Comparison of ENCODE assay signal across 17 cellular contexts in genomic region chr3:12983326-12983725, GRCh38.
DNase-seq lines count a peak whose midpoint lies in the region; ATAC-seq and TF ChIP-seq lines count a peak whose summit lies in the region.
"Had no signal": no experiment of that assay in that cellular context is flagged by ENCODE, and none has a peak within 500 bp of the region (broad histone marks: within the 10 kb centered on the region; RNA-seq: fewer than 3 reads in every experiment).

No MANE protein-coding gene starts in this region.

- peak overlapping the region; percentile 67 for H3K4me3 Mint-ChIP-seq in natural killer cell
- H3K4me3 Mint-ChIP-seq: activated naive CD4-positive, alpha-beta T cell treated with anti-CD3 and anti-CD28 coated beads for 36 hours; neural crest cell; stimulated activated naive CD8-positive, alpha-beta T cell treated with anti-CD3 and anti-CD28 coated beads, Interleukin-15, Interleukin-2, amounts not matched to agents 100 ng/mL and 50 ng/mL, for 24 hours had no signal

- TF ChIP-seq CTCF in natural killer cell (IDR thresholded peaks at IDR 0.05) = no peak

- DNase-seq in NT2/D1 (ENCODE audit: low read depth, low spot score) (no peak), natural killer cell (no peak), ureter (ENCODE audit: low spot score) (no peak), NOMO-1 treated with dmso at 0.1 percent for 144 hours (lab: John Stamatoyannopoulos, UW; ENCODE audit: unreplicated experiment) (no peak), AML-193 (lab: John Stamatoyannopoulos, UW) (no peak)
- DNase-seq: activated naive CD4-positive, alpha-beta T cell treated with anti-CD3 and anti-CD28 coated beads for 36 hours; effector memory CD4-positive, alpha-beta T cell; foreskin fibroblast; HCEC 1CT; NCI-H1092 treated with DMSO at 0.1 percent for 48 hours; NCI-H226; T-helper 2 cell had no signal

- H3K36me3 ChIP-seq in NT2/D1 (ENCODE audit: insufficient read depth, insufficient read length, low read length) = peaks cover 9% of the 10 kb centered on the region
- H3K36me3 ChIP-seq: vagina had no signal

- H3K27me3 Mint-ChIP-seq in natural killer cell (ENCODE audit: low read depth in 2 of 2) = no peaks in the 10 kb centered on the region
- H3K27me3 Mint-ChIP-seq: stimulated activated naive CD8-positive, alpha-beta T cell treated with anti-CD3 and anti-CD28 coated beads, Interleukin-15, Interleukin-2, amounts not matched to agents 100 ng/mL and 50 ng/mL, for 24 hours had no signal

- ATAC-seq in GM18868 (IDR thresholded peaks at IDR 0.05; ENCODE audit: unreplicated experiment) = peak; percentile 21
- peak; percentile 11 for ATAC-seq in GM21619 (IDR thresholded peaks at IDR 0.05; ENCODE audit: unreplicated experiment)
- peak in 1 of 3 donors; percentile 11 for ATAC-seq in natural killer cell

- peaks cover 9% of the 10 kb centered on the region; the same call in 1 of the 2 replicates for H3K9me3 ChIP-seq in NT2/D1 (ENCODE audit: insufficient read depth, low read length)
- H3K9me3 ChIP-seq: vagina had no signal

- no peak overlapping the region for H3K4me3 ChIP-seq in NT2/D1 (ENCODE audit: insufficient read length, low read depth)
- H3K4me3 ChIP-seq: vagina had no signal

- peak overlapping the region; percentile 42 for H3K9ac ChIP-seq in NT2/D1 (ENCODE audit: insufficient read length, low read depth)

- H3K4me1 Mint-ChIP-seq in natural killer cell = peaks cover 60 to 68% of the 10 kb centered on the region in 2 donors
- H3K4me1 Mint-ChIP-seq: neural crest cell had no signal

- peaks cover 19% of the 10 kb centered on the region for H3K4me1 ChIP-seq in NT2/D1 (ENCODE audit: insufficient read depth, insufficient read length)

- intact Hi-C loops in natural killer cell (cut with micrococcal nuclease) = no loop called here

- peak overlapping the region; percentile 64 to 68 for H3K27ac Mint-ChIP-seq in natural killer cell
- H3K27ac Mint-ChIP-seq: activated naive CD4-positive, alpha-beta T cell treated with anti-CD3 and anti-CD28 coated beads for 36 hours had no signal

- H3K27me3 ChIP-seq in NT2/D1 (ENCODE audit: insufficient read depth, insufficient read length) = no peaks in the 10 kb centered on the region
- H3K27me3 ChIP-seq: vagina had no signal

- no peaks in the 10 kb centered on the region for H3K36me3 Mint-ChIP-seq in natural killer cell

- no peaks in the 10 kb centered on the region for H3K9me3 Mint-ChIP-seq in natural killer cell
- H3K9me3 Mint-ChIP-seq: activated naive CD4-positive, alpha-beta T cell treated with anti-CD3 and anti-CD28 coated beads for 36 hours; neural crest cell; stimulated activated naive CD8-positive, alpha-beta T cell treated with anti-CD3 and anti-CD28 coated beads, Interleukin-15, Interleukin-2, amounts not matched to agents 100 ng/mL and 50 ng/mL, for 24 hours had no signal
